Comparison of ENCODE assay signal across 30 cellular contexts in the genomic region with DNA sequence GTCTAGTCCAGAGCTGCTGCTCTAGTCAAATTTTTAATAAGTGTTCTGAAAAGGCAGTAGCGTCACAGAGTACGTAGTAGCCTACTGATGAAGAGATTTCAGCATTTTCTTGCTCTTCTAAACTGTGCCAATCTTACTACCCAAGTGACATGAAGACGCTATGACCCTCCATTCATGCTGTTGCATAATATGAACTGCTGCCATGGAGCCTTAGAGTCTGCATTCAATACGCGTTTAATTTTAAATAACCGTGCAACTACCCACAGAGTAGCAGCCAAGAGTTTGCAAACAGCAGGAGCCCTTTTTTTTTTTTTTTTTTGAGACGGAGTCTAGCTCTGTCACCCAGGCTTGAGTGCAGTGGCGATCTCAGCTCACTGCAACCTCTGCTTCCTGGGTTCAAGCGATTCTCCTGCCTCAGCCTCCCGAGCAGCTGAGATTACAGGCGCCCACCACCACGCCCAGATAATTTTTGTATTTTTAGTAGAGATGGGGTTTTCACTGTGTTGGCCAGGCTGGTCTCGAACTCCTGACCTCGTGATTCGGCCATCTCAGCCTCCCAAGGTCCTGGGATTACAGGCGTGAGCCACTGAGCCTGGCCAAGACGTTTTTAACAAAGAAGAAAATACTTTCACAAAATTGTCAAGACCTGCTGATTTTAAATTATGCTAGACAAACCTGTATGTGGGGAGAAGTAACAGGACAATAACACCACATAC. TPM values are rescaled to one million over a fixed set of nuclear protein-coding genes. Genes with fewer than 3 reads are reported as not detected.
DNase-seq lines count a peak whose midpoint lies in the region; ATAC-seq and TF ChIP-seq lines count a peak whose summit lies in the region.
"Had no signal": no experiment of that assay in that cellular context is flagged by ENCODE, and none has a peak within 500 bp of the region (broad histone marks: within the 10 kb centered on the region; RNA-seq: fewer than 3 reads in every experiment).

No MANE protein-coding gene starts in this region.

- intact Hi-C loops in Caco-2 (cut with micrococcal nuclease; ENCODE audit: unreplicated experiment) (no loop called here), tibial artery (cut with DNase I; ENCODE audit: low total_unique reads) (no loop called here)
- intact Hi-C loops in naive thymus-derived CD4-positive, alpha-beta T cell (cut with micrococcal nuclease), result loop anchor here in 1 of 2 donors (5.0 kb wide), 1 partner anchor 197 kb away; no protein-coding TSS in a partner anchor

- H3K4me3 Mint-ChIP-seq in Caco-2 (ENCODE audit: unreplicated experiment), result no peak overlapping the region
- H3K4me3 Mint-ChIP-seq in naive thymus-derived CD4-positive, alpha-beta T cell, result no peak overlapping the region
- H3K4me3 Mint-ChIP-seq: activated naive CD4-positive, alpha-beta T cell treated with anti-CD3 and anti-CD28 coated beads, Interleukin-2, amount 10 ng/mL, durations not matched to agents 7 days and 5 days; activated T-cell treated with anti-CD3 and anti-CD28 coated beads, Interleukin-2, amount 50 U/mL, for 4 hours had no signal

- no peak for ATAC-seq in naive thymus-derived CD4-positive, alpha-beta T cell
- ATAC-seq: activated T-cell treated with anti-CD3 and anti-CD28 coated beads, Interleukin-2, amount 50 U/mL, for 4 hours; K562; left cardiac atrium had no signal

- H3K9me3 ChIP-seq in Caco-2 (no peaks in the 10 kb centered on the region), HUES48 (ENCODE audit: control insufficient read depth, insufficient read depth, low read length) (no peaks in the 10 kb centered on the region), tibial artery (no peaks in the 10 kb centered on the region)
- H3K9me3 ChIP-seq in naive thymus-derived CD4-positive, alpha-beta T cell (ENCODE audit: control insufficient read depth in 2 of 3, low read length in 3 of 3), result no peaks in the 10 kb centered on the region
- H3K9me3 ChIP-seq: ascending aorta, Peyer's patch, right atrium auricular region, SJCRH30, thyroid gland had no signal

- H3K27me3 ChIP-seq in Caco-2 (replicated peaks; ENCODE audit: control insufficient read depth, insufficient read depth, low read length) (no peaks in the 10 kb centered on the region), HUES48 (ENCODE audit: control insufficient read depth, insufficient read depth, low read length) (no peaks in the 10 kb centered on the region), tibial artery (no peaks in the 10 kb centered on the region)
- H3K27me3 ChIP-seq in naive thymus-derived CD4-positive, alpha-beta T cell (ENCODE audit: control insufficient read depth in 2 of 2, insufficient read depth in 2 of 2, low read length in 2 of 2), result no peaks in the 10 kb centered on the region
- H3K27me3 ChIP-seq: ascending aorta, Peyer's patch, right atrium auricular region, SJCRH30, thyroid gland had no signal

- H3K27ac ChIP-seq in HUES48 (ENCODE audit: low read depth, low read length) (peak overlapping the region; percentile 6), caudate nucleus (ENCODE audit: low read depth, low read length) (peak overlapping the region; percentile 27), tibial artery (no peak overlapping the region)
- no peak overlapping the region for H3K27ac ChIP-seq in naive thymus-derived CD4-positive, alpha-beta T cell (ENCODE audit: low read depth, low read length)
- H3K27ac ChIP-seq: ascending aorta, SJCRH30, thyroid gland had no signal

- BruUV-seq in Caco-2 (replicated peaks; lab: Mats Ljungman, UMichigan), result no TSS peak

- peaks cover 21% of the 10 kb centered on the region for H3K36me3 ChIP-seq in Caco-2 (ENCODE audit: control insufficient read depth, insufficient read depth, low read length)
- peaks cover 95% of the 10 kb centered on the region for H3K36me3 ChIP-seq in HUES48 (ENCODE audit: control insufficient read depth, insufficient read depth, low read length)
- H3K36me3 ChIP-seq in naive thymus-derived CD4-positive, alpha-beta T cell (ENCODE audit: control insufficient read depth in 2 of 3, insufficient read depth in 3 of 3, low read length in 3 of 3), result peaks cover 29 to 76% (median 49%) of the 10 kb centered on the region in 3 experiments
- peaks cover 36 to 81% (median 49%) of the 10 kb centered on the region in 3 donors for H3K36me3 ChIP-seq in tibial artery

- POLR2A ChIA-PET in Caco-2 (lab: Charles Lee), result interaction anchor here (0.6 kb wide), 1 partner anchor 11 kb away, joined by 3 read pairs; no protein-coding TSS in a partner anchor
- POLR2A ChIA-PET in naive thymus-derived CD4-positive, alpha-beta T cell (lab: Charles Lee), result interaction anchor here (0.6 kb wide), 2 partner anchors 195 to 332 kb away, joined by 3 read pairs; no protein-coding TSS in a partner anchor

- no peak overlapping the region for H3K4me3 ChIP-seq in Caco-2 (ENCODE audit: low read depth, low read length)
- no peak overlapping the region for H3K4me3 ChIP-seq in HUES48 (ENCODE audit: low read depth, low read length)
- H3K4me3 ChIP-seq in naive thymus-derived CD4-positive, alpha-beta T cell (ENCODE audit: low read length), result no peak overlapping the region
- H3K4me3 ChIP-seq in tibial artery, result no peak overlapping the region
- H3K4me3 ChIP-seq: ascending aorta, K562, Peyer's patch, right atrium auricular region, SJCRH30, thyroid gland had no signal

- H3K27me3 Mint-ChIP-seq in Caco-2 (ENCODE audit: insufficient read depth, unreplicated experiment), result no peaks in the 10 kb centered on the region
- H3K27me3 Mint-ChIP-seq in naive thymus-derived CD4-positive, alpha-beta T cell, result no peaks in the 10 kb centered on the region
- H3K27me3 Mint-ChIP-seq: activated naive CD4-positive, alpha-beta T cell treated with anti-CD3 and anti-CD28 coated beads, Interleukin-2, amount 10 ng/mL, durations not matched to agents 7 days and 5 days; CD4-positive, CD25-positive, alpha-beta regulatory T cell; naive B cell had no signal

- DNase-seq in Caco-2 (no peak), caudate nucleus (lab: John Stamatoyannopoulos, UW) (no peak), tibial artery (no peak), NOMO-1 treated with DMSO at 0.1 percent for 48 hours (lab: John Stamatoyannopoulos, UW; ENCODE audit: unreplicated experiment) (no peak), putamen (ENCODE audit: low spot score) (no peak)
- DNase-seq in naive thymus-derived CD4-positive, alpha-beta T cell, result peak in 1 of 9 donors; percentile 1
- DNase-seq: activated CD8-positive, alpha-beta memory T cell treated with anti-CD3 and anti-CD28 coated beads for 24 hours; activated naive CD4-positive, alpha-beta T cell treated with anti-CD3 and anti-CD28 coated beads, Interleukin-2, amount 10 ng/mL, durations not matched to agents 7 days and 5 days; activated T-cell treated with anti-CD3 and anti-CD28 coated beads, Interleukin-2, amount 50 U/mL, for 4 hours; CD4-positive, CD25-positive, alpha-beta regulatory T cell; central memory CD4-positive, alpha-beta T cell; DMS53; GDM1; glutamatergic neuron; left cardiac atrium; mesenchymal stem cell; MM.1S; naive B cell; NCI-H1417; Peyer's patch; SJCRH30; stimulated activated CD4-positive, alpha-beta T cell treated with anti-CD3 and anti-CD28 coated beads, Interleukin-12 subunit alpha, Interleukin-12 subunit beta, amount 100 ng/mL, for 4 hours; stimulated activated CD4-positive, alpha-beta T cell treated with anti-CD3 and anti-CD28 coated beads, Interleukin-4, amount 100 ng/mL, for 24 hours; stimulated activated naive CD4-positive, alpha-beta T cell treated with Interleukin-2 at 50 U/mL for 16 hours; T-helper 1 cell; thyroid gland had no signal

- no peak overlapping the region for H3K9ac ChIP-seq in HUES48 (ENCODE audit: low read depth, low read length)

- CTCF ChIA-PET in Caco-2 (lab: Charles Lee), result no interaction called here
- CTCF ChIA-PET in naive thymus-derived CD4-positive, alpha-beta T cell (lab: Charles Lee), result no interaction called here

- H3K4me1 Mint-ChIP-seq in Caco-2 (ENCODE audit: low read depth, unreplicated experiment), result peaks cover 12% of the 10 kb centered on the region
- peaks cover 32 to 65% (median 59%) of the 10 kb centered on the region in 7 donors for H3K4me1 Mint-ChIP-seq in naive thymus-derived CD4-positive, alpha-beta T cell

- peaks cover 97% of the 10 kb centered on the region for H3K36me3 Mint-ChIP-seq in Caco-2 (ENCODE audit: insufficient read depth, unreplicated experiment)
- peaks cover 15 to 64% (median 35%) of the 10 kb centered on the region in 5 donors for H3K36me3 Mint-ChIP-seq in naive thymus-derived CD4-positive, alpha-beta T cell

- no peaks in the 10 kb centered on the region for H3K9me3 Mint-ChIP-seq in Caco-2 (ENCODE audit: unreplicated experiment)
- H3K9me3 Mint-ChIP-seq in naive thymus-derived CD4-positive, alpha-beta T cell, result no peaks in the 10 kb centered on the region
- H3K9me3 Mint-ChIP-seq: activated naive CD4-positive, alpha-beta T cell treated with anti-CD3 and anti-CD28 coated beads, Interleukin-2, amount 10 ng/mL, durations not matched to agents 7 days and 5 days; activated T-cell treated with anti-CD3 and anti-CD28 coated beads, Interleukin-2, amount 50 U/mL, for 4 hours had no signal

- no peaks in the 10 kb centered on the region for H3K4me1 ChIP-seq in Caco-2
- H3K4me1 ChIP-seq in HUES48 (ENCODE audit: control insufficient read depth, insufficient read depth, low read length), result no peaks in the 10 kb centered on the region
- H3K4me1 ChIP-seq in naive thymus-derived CD4-positive, alpha-beta T cell (ENCODE audit: control insufficient read depth in 2 of 2, insufficient read depth in 2 of 2, low read length in 2 of 2), result peaks cover 19 to 37% of the 10 kb centered on the region in 2 donors
- no peaks in the 10 kb centered on the region for H3K4me1 ChIP-seq in tibial artery
- H3K4me1 ChIP-seq: ascending aorta, SJCRH30 had no signal

- H3K27ac Mint-ChIP-seq in Caco-2 (ENCODE audit: unreplicated experiment), result peak overlapping the region; percentile 49
- H3K27ac Mint-ChIP-seq in naive thymus-derived CD4-positive, alpha-beta T cell, result peak overlapping the region in 7 of 9 donors; percentile 19 to 91 (median 62)
- H3K27ac Mint-ChIP-seq: activated naive CD4-positive, alpha-beta T cell treated with anti-CD3 and anti-CD28 coated beads, Interleukin-2, amount 10 ng/mL, durations not matched to agents 7 days and 5 days had no signal

- TF ChIP-seq CTCF in Caco-2 (IDR thresholded peaks at IDR 0.05; ENCODE audit: insufficient read depth in 1 of 2, low read depth in 1 of 2, low read length in 1 of 2, severe bottlenecking in 1 of 2, unreplicated experiment in 1 of 2) (no peak), tibial artery (IDR thresholded peaks at IDR 0.05) (no peak)

RNA-seq across cellular contexts. Expression of a gene that starts 44.3 kb away (rescaled TPM):
- total RNA-seq in Caco-2 (2022), result 282 and 290 TPM in 2 replicates
- 100 to 1,000 TPM; 132 to 201 (median 163) TPM for total RNA-seq in naive thymus-derived CD4-positive, alpha-beta T cell
- polyA plus RNA-seq in naive thymus-derived CD4-positive, alpha-beta T cell, result 100 to 1,000 TPM; 115 to 140 TPM

Comparison
In these comparisons a context has a peak if more than half of its experiments do, and no peak if none do; other contexts are left out.
1. H3K27ac ChIP-seq: peak in HUES48 (single experiment) and caudate nucleus (single experiment); none in naive thymus-derived CD4-positive, alpha-beta T cell (single experiment) and tibial artery (0 of 2).